In the genomic region with DNA sequence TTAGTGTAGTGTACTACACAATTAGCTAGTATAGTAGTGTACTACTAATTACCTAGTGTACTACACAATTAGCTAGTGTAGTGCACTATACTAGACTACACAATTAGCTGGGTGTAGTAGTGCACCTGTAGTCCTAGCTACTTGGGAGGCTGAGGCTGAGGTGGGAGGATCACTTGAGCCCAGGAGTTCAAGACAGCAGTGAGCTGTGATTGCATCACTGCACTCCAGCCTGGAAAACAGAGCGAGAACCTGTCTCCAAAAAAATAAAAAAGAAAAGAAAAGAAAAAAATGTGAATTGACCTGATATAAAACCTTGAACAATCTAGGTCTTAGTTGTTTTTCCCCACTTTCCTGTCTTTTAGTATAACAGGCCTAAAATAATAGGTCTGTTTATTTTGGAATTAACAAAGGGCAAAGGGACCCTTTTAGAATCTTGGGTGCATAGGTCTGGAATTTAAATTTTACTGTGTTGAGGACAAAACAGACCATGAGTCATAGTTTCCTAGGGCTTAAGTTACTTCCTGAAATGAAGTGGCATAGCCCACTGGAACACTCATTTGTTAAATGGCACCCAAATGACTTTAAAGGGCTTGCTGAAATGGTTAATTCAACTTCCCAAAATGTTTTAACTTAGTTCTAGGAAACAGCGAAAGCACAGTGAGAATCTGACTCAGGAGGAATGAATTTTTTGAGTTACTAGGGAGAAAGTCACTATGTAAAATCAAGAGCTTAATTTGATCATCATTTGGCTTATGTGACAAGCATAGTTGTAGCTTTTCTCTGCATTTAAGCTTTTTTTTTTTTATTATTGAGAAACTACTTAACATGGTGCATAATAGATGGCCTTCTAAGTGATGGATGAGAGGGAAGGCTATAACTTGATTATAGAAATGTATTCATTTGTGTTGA, we compare ENCODE assay signal across 9 cellular contexts. TPM values are rescaled to one million over a fixed set of nuclear protein-coding genes. Genes with fewer than 3 reads are reported as not detected.
DNase-seq lines count a peak whose midpoint lies in the region; ATAC-seq and TF ChIP-seq lines count a peak whose summit lies in the region.
"Had no signal": no experiment of that assay in that cellular context is flagged by ENCODE, and none has a peak within 500 bp of the region (broad histone marks: within the 10 kb centered on the region; RNA-seq: fewer than 3 reads in every experiment).

No MANE protein-coding gene starts in this region.

- POLR2A ChIA-PET in PC-3 (lab: Charles Lee; ENCODE audit: unreplicated experiment): interaction anchor here (0.6 kb wide), 1 partner anchor 52 kb away, joined by 4 read pairs; no protein-coding TSS in a partner anchor

- H3K9me2 ChIP-seq in PC-3 (replicated peaks; ENCODE audit: low read length): no peaks in the 10 kb centered on the region

- no peaks in the 10 kb centered on the region for H3F3A ChIP-seq in PC-3 (ENCODE audit: low read length, unreplicated experiment)

- H3K9me3 Mint-ChIP-seq in activated naive CD8-positive, alpha-beta T cell treated with anti-CD3 and anti-CD28 coated beads, Interleukin-2, amount 50 U/mL, for 24 hours: no peaks in the 10 kb centered on the region
- no peaks in the 10 kb centered on the region for H3K9me3 Mint-ChIP-seq in activated naive CD8-positive, alpha-beta T cell treated with anti-CD3 and anti-CD28 coated beads for 36 hours
- H3K9me3 Mint-ChIP-seq: central memory CD8-positive, alpha-beta T cell had no signal

- no peak overlapping the region for H3K9ac ChIP-seq in PC-3 (ENCODE audit: low read length)

- peak; percentile 71 for ATAC-seq in activated naive CD8-positive, alpha-beta T cell treated with anti-CD3 and anti-CD28 coated beads, Interleukin-2, amount 50 U/mL, for 24 hours
- no peak for ATAC-seq in PC-3
- peak; percentile 58 for ATAC-seq in upper lobe of right lung
- no peak for ATAC-seq in GM21528 (IDR thresholded peaks at IDR 0.05; ENCODE audit: low FRiP score, unreplicated experiment)

- BruUV-seq in PC-3 (replicated peaks; lab: Mats Ljungman, UMichigan): no TSS peak

- no peaks in the 10 kb centered on the region for H4K20me1 ChIP-seq in PC-3 (ENCODE audit: low read length)

- no peak overlapping the region for H3K27ac ChIP-seq in PC-3 (ENCODE audit: low read length)
- H3K27ac ChIP-seq in upper lobe of right lung: no peak overlapping the region

- H2AFZ ChIP-seq in PC-3 (ENCODE audit: low read length): no peak overlapping the region

- H3K79me2 ChIP-seq in PC-3 (ENCODE audit: low read length): no peaks in the 10 kb centered on the region

- H3K4me3 Mint-ChIP-seq in activated naive CD8-positive, alpha-beta T cell treated with anti-CD3 and anti-CD28 coated beads, Interleukin-2, amount 50 U/mL, for 24 hours: no peak overlapping the region
- no peak overlapping the region for H3K4me3 Mint-ChIP-seq in activated naive CD8-positive, alpha-beta T cell treated with anti-CD3 and anti-CD28 coated beads for 36 hours
- H3K4me3 Mint-ChIP-seq: central memory CD8-positive, alpha-beta T cell had no signal

- intact Hi-C loops in PC-3 (cut with micrococcal nuclease) (no loop called here), upper lobe of right lung (cut with DNase I) (no loop called here)

- CTCF ChIA-PET in PC-3 (lab: Charles Lee): no interaction called here

- no peak for DNase-seq in activated naive CD8-positive, alpha-beta T cell treated with anti-CD3 and anti-CD28 coated beads, Interleukin-2, amount 50 U/mL, for 24 hours
- DNase-seq in activated naive CD8-positive, alpha-beta T cell treated with anti-CD3 and anti-CD28 coated beads for 36 hours: no peak
- DNase-seq in PC-3: peak; percentile 32
- peak; percentile 36 for DNase-seq in fibroblast of the conjunctiva (ENCODE audit: low read depth)
- no peak for DNase-seq in upper lobe of right lung
- DNase-seq in GM03348 (ENCODE audit: low spot score): no peak
- DNase-seq in epidermal melanocyte (ENCODE audit: insufficient read length, low spot score): no peak

- no peaks in the 10 kb centered on the region for H3K27me3 Mint-ChIP-seq in activated naive CD8-positive, alpha-beta T cell treated with anti-CD3 and anti-CD28 coated beads, Interleukin-2, amount 50 U/mL, for 24 hours
- no peaks in the 10 kb centered on the region for H3K27me3 Mint-ChIP-seq in activated naive CD8-positive, alpha-beta T cell treated with anti-CD3 and anti-CD28 coated beads for 36 hours

- TF ChIP-seq CTCF in PC-3 (conservative IDR thresholded peaks at IDR 0.05; ENCODE audit: low read depth, low read length) (no peak), upper lobe of right lung (IDR thresholded peaks at IDR 0.05) (no peak)

- H3K4me3 ChIP-seq in PC-3 (ENCODE audit: low read length): no peak overlapping the region
- H3K4me3 ChIP-seq in upper lobe of right lung: no peak overlapping the region

- H3K27me3 ChIP-seq in PC-3 (ENCODE audit: low read length) (peaks cover 9% of the 10 kb centered on the region), upper lobe of right lung (no peaks in the 10 kb centered on the region)

- peak overlapping the region; percentile 23 for H3K27ac Mint-ChIP-seq in activated naive CD8-positive, alpha-beta T cell treated with anti-CD3 and anti-CD28 coated beads, Interleukin-2, amount 50 U/mL, for 24 hours
- no peak overlapping the region for H3K27ac Mint-ChIP-seq in activated naive CD8-positive, alpha-beta T cell treated with anti-CD3 and anti-CD28 coated beads for 36 hours

- H3K36me3 ChIP-seq in PC-3 (ENCODE audit: low read depth, low read length): no peaks in the 10 kb centered on the region
- no peaks in the 10 kb centered on the region for H3K36me3 ChIP-seq in upper lobe of right lung

- H3K9me3 ChIP-seq in PC-3 (ENCODE audit: low read length) (no peaks in the 10 kb centered on the region), upper lobe of right lung (no peaks in the 10 kb centered on the region)

- H3K4me2 ChIP-seq in PC-3 (ENCODE audit: low read length): no peak overlapping the region

- H3K4me1 ChIP-seq in PC-3 (ENCODE audit: insufficient read depth, low read length): no peaks in the 10 kb centered on the region
- H3K4me1 ChIP-seq in upper lobe of right lung: peaks cover 3% of the 10 kb centered on the region

- H3K36me3 Mint-ChIP-seq in activated naive CD8-positive, alpha-beta T cell treated with anti-CD3 and anti-CD28 coated beads, Interleukin-2, amount 50 U/mL, for 24 hours (ENCODE audit: low read depth): no peaks in the 10 kb centered on the region
- no peaks in the 10 kb centered on the region for H3K36me3 Mint-ChIP-seq in activated naive CD8-positive, alpha-beta T cell treated with anti-CD3 and anti-CD28 coated beads for 36 hours

- peaks cover 15% of the 10 kb centered on the region for H3K4me1 Mint-ChIP-seq in activated naive CD8-positive, alpha-beta T cell treated with anti-CD3 and anti-CD28 coated beads, Interleukin-2, amount 50 U/mL, for 24 hours
- H3K4me1 Mint-ChIP-seq in activated naive CD8-positive, alpha-beta T cell treated with anti-CD3 and anti-CD28 coated beads for 36 hours: peaks cover 10% of the 10 kb centered on the region
- H3K4me1 Mint-ChIP-seq: central memory CD8-positive, alpha-beta T cell had no signal

RNA-seq across cellular contexts. Expression of gene ARL5A, which starts 50.7 kb away (rescaled TPM):
- 10 to 100 TPM; 81.2 to 81.7 TPM for total RNA-seq in activated naive CD8-positive, alpha-beta T cell treated with anti-CD3 and anti-CD28 coated beads for 36 hours
- total RNA-seq in PC-3 (2014; rRNA removed): 45.6 and 53.0 TPM in 2 replicates
- 56.6 TPM for total RNA-seq in upper lobe of right lung

Comparison
In these comparisons a context has a peak if more than half of its experiments do, and no peak if none do; other contexts are left out.
1. ATAC-seq: peak in activated naive CD8-positive, alpha-beta T cell treated with anti-CD3 and anti-CD28 coated beads, Interleukin-2, amount 50 U/mL, for 24 hours (single experiment) and upper lobe of right lung (single experiment); none in PC-3 (single experiment) and GM21528 (single experiment).
2. DNase-seq: peak in PC-3 (single experiment) and fibroblast of the conjunctiva (single experiment); none in activated naive CD8-positive, alpha-beta T cell treated with anti-CD3 and anti-CD28 coated beads, Interleukin-2, amount 50 U/mL, for 24 hours (single experiment), activated naive CD8-positive, alpha-beta T cell treated with anti-CD3 and anti-CD28 coated beads for 36 hours (single experiment), upper lobe of right lung (single experiment), GM03348 (single experiment) and epidermal melanocyte (single experiment).